Comparison of ENCODE assay signal across 11 cellular contexts in genomic region chr10:91652364-91652763, GRCh38. TPM values are rescaled to one million over a fixed set of nuclear protein-coding genes. Genes with fewer than 3 reads are reported as not detected.
A peak's percentile ranks its signal among the peaks of the same experiment; 100 is the strongest.
DNase-seq lines count a peak whose midpoint lies in the region; ATAC-seq, FAIRE-seq and TF ChIP-seq lines count a peak whose summit lies in the region.
"Had no signal": no experiment of that assay in that cellular context is flagged by ENCODE, and none has a peak within 500 bp of the region (broad histone marks: within the 10 kb centered on the region; RNA-seq: fewer than 3 reads in every experiment).

No MANE protein-coding gene starts in this region.

- 0% methylated on average over 6 of the region's 6 CpGs for WGBS in mammary epithelial cell (ENCODE audit: low coverage, missing lambda C conversion rate)
- WGBS in HepG2 (ENCODE audit: low lambda C conversion rate) = 12% methylated on average over 6 of the region's 6 CpGs

- no peaks in the 10 kb centered on the region for H3K4me1 Mint-ChIP-seq in WTC11
- H3K4me1 Mint-ChIP-seq: activated B cell treated with CpG ODN at 0.5 μM for 24 hours had no signal

- TF ChIP-seq EP300 in HepG2 (IDR thresholded peaks at IDR 0.05; ENCODE audit: low read depth in 2 of 2, low read length in 2 of 2) = no peak; a peak in 1 of 4 replicates
- TF ChIP-seq EP300 in HepG2 (CRISPR knock-in tag; IDR thresholded peaks at IDR 0.05; ENCODE audit: borderline replicate concordance) = no peak

- peak overlapping the region; percentile 52 for H3K9ac ChIP-seq in mammary epithelial cell (ENCODE audit: insufficient read depth, low read length)
- H3K9ac ChIP-seq in HepG2 (ENCODE audit: insufficient read depth, low read depth, low read length) = no peak overlapping the region

- H3K27ac ChIP-seq in mammary epithelial cell (ENCODE audit: insufficient read depth, low read depth, low read length) (peak overlapping the region; percentile 98), HepG2 (ENCODE audit: extremely low read length, insufficient read depth, low read length) (no peak overlapping the region)

- no peak for TF ChIP-seq RAD21 in HepG2 (CRISPR knock-in tag; IDR thresholded peaks at IDR 0.05)

- H3K27me3 Mint-ChIP-seq in WTC11 (ENCODE audit: low read depth) = peaks cover 5% of the 10 kb centered on the region

- H4K20me1 ChIP-seq in mammary epithelial cell (ENCODE audit: insufficient read depth, low read length) (no peaks in the 10 kb centered on the region), HepG2 (ENCODE audit: insufficient read depth, low read length) (no peaks in the 10 kb centered on the region)

- peak; percentile 69 for ATAC-seq in HepG2
- no peak for ATAC-seq in WTC11

- H3K27me3 ChIP-seq in mammary epithelial cell (ENCODE audit: insufficient read depth, low read length) = no peaks in the 10 kb centered on the region
- no peaks in the 10 kb centered on the region for H3K27me3 ChIP-seq in HepG2 (ENCODE audit: control insufficient read depth in 1 of 2, insufficient read depth in 2 of 2, low read length in 2 of 2)

- dilution Hi-C loops in mammary epithelial cell (cut with HindIII; ENCODE audit: low sequenced_read_pairs) = no loop called here

- intact Hi-C loops in mammary epithelial cell (cut with micrococcal nuclease) (loop anchor here (1.0 to 5.0 kb wide), 2 partner anchors 32 to 240 kb away; partner anchors contain the start of gene HECTD2), HepG2 (cut with micrococcal nuclease; ENCODE audit: unreplicated experiment) (no loop called here)

- no peak for TF ChIP-seq POLR2A in HepG2 (IDR thresholded peaks at IDR 0.05; ENCODE audit: insufficient read depth in 1 of 2, low read depth in 2 of 2, low read length in 2 of 2)

- H3K9me3 Mint-ChIP-seq in WTC11 = peaks cover 14% of the 10 kb centered on the region
- H3K9me3 Mint-ChIP-seq: activated B cell treated with CpG ODN at 0.5 μM for 24 hours had no signal

- H2AFZ ChIP-seq in mammary epithelial cell (ENCODE audit: low read depth, low read length) = peak overlapping the region; percentile 25
- H2AFZ ChIP-seq in HepG2 (ENCODE audit: low read length) = no peak overlapping the region

- TF ChIP-seq CTCF in mammary epithelial cell (conservative IDR thresholded peaks at IDR 0.05 in 1 of 2, IDR thresholded peaks at IDR 0.05 in 1 of 2; ENCODE audit: extremely low read depth in 1 of 2, insufficient read depth in 1 of 2, low read depth in 1 of 2, low read length in 2 of 2) (no peak), HepG2 (CRISPR knock-in tag; IDR thresholded peaks at IDR 0.05) (no peak), WTC11 (IDR thresholded peaks at IDR 0.05) (no peak)

- H3K4me1 ChIP-seq in mammary epithelial cell (ENCODE audit: insufficient read depth, low read length) (peaks cover 34% of the 10 kb centered on the region), HepG2 (ENCODE audit: insufficient read depth, low read length) (no peaks in the 10 kb centered on the region)

- H3K36me3 ChIP-seq in mammary epithelial cell (ENCODE audit: insufficient read depth, low read length) (no peaks in the 10 kb centered on the region), HepG2 (replicated peaks in 1 of 2; ENCODE audit: control insufficient read depth in 1 of 2, insufficient read depth in 2 of 2, low read length in 2 of 2) (no peaks in the 10 kb centered on the region)

- H3K4me3 ChIP-seq in mammary epithelial cell (replicated peaks in 1 of 3; ENCODE audit: insufficient read depth in 1 of 3, low read depth in 2 of 3, low read length in 3 of 3) (peak overlapping the region in 1 of 3 experiments; percentile 51), HepG2 (replicated peaks in 1 of 3; ENCODE audit: insufficient read depth in 1 of 3, low read depth in 2 of 3, low read length in 3 of 3) (no peak overlapping the region)

- BruUV-seq in mammary epithelial cell (replicated peaks; lab: Mats Ljungman, UMichigan) (no TSS peak), HepG2 (replicated peaks; lab: Mats Ljungman, UMichigan) (no TSS peak)

- H3K79me2 ChIP-seq in mammary epithelial cell (ENCODE audit: insufficient read depth, low read length) (no peaks in the 10 kb centered on the region), HepG2 (ENCODE audit: insufficient read depth, low read length) (no peaks in the 10 kb centered on the region)

- H3K4me3 Mint-ChIP-seq in WTC11 = no peak overlapping the region
- H3K4me3 Mint-ChIP-seq: activated B cell treated with CpG ODN at 0.5 μM for 24 hours had no signal

- H3K36me3 Mint-ChIP-seq in WTC11 = no peaks in the 10 kb centered on the region

- POLR2A ChIA-PET in HepG2 (lab: Yijun Ruan, JAX) (no interaction called here), WTC11 (lab: Charles Lee) (no interaction called here)

- no peak overlapping the region for H3K27ac Mint-ChIP-seq in WTC11
- H3K27ac Mint-ChIP-seq: activated B cell treated with CpG ODN at 0.5 μM for 24 hours had no signal

- FAIRE-seq in HepG2 (lab: Jason Lieb, UNC) = no peak

- H3K4me2 ChIP-seq in mammary epithelial cell (ENCODE audit: insufficient read depth, low read depth, low read length) (peak overlapping the region; percentile 87), HepG2 (ENCODE audit: low read depth, low read length) (no peak overlapping the region)

- in situ Hi-C loops in mammary epithelial cell (cut with MboI; ENCODE audit: low sequenced_read_pairs in 2 of 2) (loop anchor here in 1 of 2 donors (5.0 kb wide), 1 partner anchor 40 kb away; no protein-coding TSS in a partner anchor), HepG2 (cut with HindIII; ENCODE audit: extremely low pct_ligation_motif_present, low pct_unique_long_range_greater_than_20kb) (no loop called here)

- CTCF ChIA-PET in mammary epithelial cell (lab: Charles Lee; ENCODE audit: low non-redundant PET) = interaction anchor here (1.0 kb wide), 1 partner anchor 9 kb away, joined by 3 read pairs; no protein-coding TSS in a partner anchor
- CTCF ChIA-PET in HepG2 (lab: Yijun Ruan, JAX; ENCODE audit: low intra/inter-chr PET ratio, low total read pairs) = no interaction called here
- CTCF ChIA-PET in WTC11 (lab: Charles Lee) = no interaction called here

- no peaks in the 10 kb centered on the region for H3K9me3 ChIP-seq in mammary epithelial cell (replicated peaks; ENCODE audit: insufficient read depth, low read length)
- H3K9me3 ChIP-seq in HepG2 (ENCODE audit: low read length) = no peaks in the 10 kb centered on the region

- DNase-seq in AG08395 (ENCODE audit: low spot score) = peak; percentile 94
- peak; percentile 97 for DNase-seq in HS-5 (ENCODE audit: low read depth)
- DNase-seq in mammary epithelial cell = peak; percentile 98
- DNase-seq in HepG2 (ENCODE audit: low spot score) = peak; percentile 65
- DNase-seq in WTC11 (ENCODE audit: low spot score) = no peak
- no peak for DNase-seq in pons (ENCODE audit: low spot score)
- no peak for DNase-seq in dermis blood vessel endothelial cell
- DNase-seq in activated naive CD4-positive, alpha-beta T cell treated with anti-CD3 and anti-CD28 coated beads, Interleukin-2, amount 50 U/mL, for 16 hours = no peak
- DNase-seq: activated B cell treated with CpG ODN at 0.5 μM for 24 hours, activated gamma-delta T cell treated with Interleukin-2 at 50 U/mL for 16 hours, KG1 had no signal

TF ChIP-seq in HepG2, 621 proteins besides CTCF, POLR2A, EP300 and RAD21:
- TF ChIP-seq BCL6 (CRISPR knock-in tag; IDR thresholded peaks at IDR 0.05) (peak; percentile 32; the same call in 1 of the 2 replicates), ZNF746 (CRISPR knock-in tag; IDR thresholded peaks at IDR 0.05) (no peak), HMGA1 (CRISPR knock-in tag; conservative IDR thresholded peaks at IDR 0.05) (no peak), FOSL2 (CRISPR knock-in tag; IDR thresholded peaks at IDR 0.05) (peak; percentile 77), ZNF446 (CRISPR knock-in tag; IDR thresholded peaks at IDR 0.05) (no peak)
TF ChIP-seq in HepG2: peak in this region for 2.

TF ChIP-seq in WTC11, 78 proteins besides CTCF, POLR2A, EP300 and RAD21 (continues in another document):
- TF ChIP-seq, protein P1, sequence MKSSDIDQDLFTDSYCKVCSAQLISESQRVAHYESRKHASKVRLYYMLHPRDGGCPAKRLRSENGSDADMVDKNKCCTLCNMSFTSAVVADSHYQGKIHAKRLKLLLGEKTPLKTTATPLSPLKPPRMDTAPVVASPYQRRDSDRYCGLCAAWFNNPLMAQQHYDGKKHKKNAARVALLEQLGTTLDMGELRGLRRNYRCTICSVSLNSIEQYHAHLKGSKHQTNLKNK (CRISPR knock-in tag; IDR thresholded peaks at IDR 0.05) = no peak
- TF ChIP-seq CREM (CRISPR knock-in tag; IDR thresholded peaks at IDR 0.05) (no peak), NFYB (CRISPR knock-in tag; conservative IDR thresholded peaks at IDR 0.05; ENCODE audit: low read depth) (no peak), TEAD4 (CRISPR knock-in tag; IDR thresholded peaks at IDR 0.05) (no peak), NR3C1 (CRISPR knock-in tag; conservative IDR thresholded peaks at IDR 0.05; ENCODE audit: low read depth) (no peak)

RNA-seq across cellular contexts. Expression of gene PPP1R3C, which starts 19.5 kb away (rescaled TPM):
- 10 to 100 TPM in 1 of 2 donors, under 1 TPM in 1; 0.49 to 11.3 TPM for total RNA-seq in mammary epithelial cell
- polyA plus RNA-seq in mammary epithelial cell = 2.7 TPM
- 1.3 TPM for polyA minus RNA-seq in mammary epithelial cell
- total RNA-seq in HepG2 (2016; rRNA removed; fragmentation: Illumina TruSeq; extraction: Trizol) = 14.8 and 18.7 TPM in 2 replicates
- 2.8 and 3.5 TPM in 2 replicates for total RNA-seq in HepG2 (2016; cell fraction: cytosol; rRNA removed; fragmentation: Illumina TruSeq; extraction: Trizol; ENCODE audit: low read depth)
- 13.6 and 18.6 TPM in 2 replicates for total RNA-seq in HepG2 (2016; cell fraction: insoluble cytoplasmic fraction; rRNA removed; fragmentation: Illumina TruSeq; extraction: Trizol)
- 8.0 and 9.5 TPM in 2 replicates for total RNA-seq in HepG2 (2016; cell fraction: membrane; rRNA removed; fragmentation: Illumina TruSeq; extraction: Trizol)
- 7.0 and 7.1 TPM in 2 replicates for total RNA-seq in HepG2 (2016; cell fraction: nucleus; rRNA removed; fragmentation: Illumina TruSeq; extraction: Trizol)
- 11.4 and 13.3 TPM in 2 replicates for polyA plus RNA-seq in HepG2 (2011; rRNA removed)
- 6.3 and 10.7 TPM in 2 replicates for polyA plus RNA-seq in HepG2 (2011; cell fraction: cytosol; rRNA removed)
- 5.5 and 7.0 TPM in 2 replicates for polyA plus RNA-seq in HepG2 (2011; cell fraction: nucleus; rRNA removed)
- 13.0 and 17.4 TPM in 2 replicates for polyA plus RNA-seq in HepG2 (2012)
- 0.78 and 0.98 TPM in 2 replicates for polyA plus RNA-seq in HepG2 (2016; cell fraction: cytosol; fragmentation: Illumina TruSeq; extraction: Trizol; ENCODE audit: low read depth)
- polyA plus RNA-seq in HepG2 (2016; cell fraction: insoluble cytoplasmic fraction; fragmentation: Illumina TruSeq; extraction: Trizol; ENCODE audit: low read depth) = 13.2 and 13.9 TPM in 2 replicates
- polyA plus RNA-seq in HepG2 (2016; cell fraction: membrane; fragmentation: Illumina TruSeq; extraction: Trizol; ENCODE audit: low read depth) = 2.4 and 2.7 TPM in 2 replicates
- polyA plus RNA-seq in HepG2 (2016; cell fraction: nucleus; fragmentation: Illumina TruSeq; extraction: Trizol; ENCODE audit: insufficient read depth, low read depth) = 6.2 and 6.4 TPM in 2 replicates
- polyA minus RNA-seq in HepG2 (2011; rRNA and poly(A)+ RNA removed; ENCODE audit: low replicate concordance) = 13.9 and 20.0 TPM in 2 replicates
- 16.0 and 20.2 TPM in 2 replicates for polyA minus RNA-seq in HepG2 (2011; cell fraction: cytosol; rRNA and poly(A)+ RNA removed)
- 21.6 and 26.9 TPM in 2 replicates for polyA minus RNA-seq in HepG2 (2011; cell fraction: nucleus; rRNA and poly(A)+ RNA removed)
- total RNA-seq in WTC11 (2021) = 1.5 to 3.3 TPM (median 2.8 TPM) in 3 replicates
- 0.51 TPM in 2 replicates for total RNA-seq in dermis blood vessel endothelial cell
- total RNA-seq: activated B cell treated with CpG ODN at 0.5 μM for 24 hours had no signal

Comparison
In these comparisons a context has a peak if more than half of its experiments do, and no peak if none do; other contexts are left out.
1. DNase-seq: peak in AG08395 (single experiment), HS-5 (single experiment), mammary epithelial cell (single experiment) and HepG2 (single experiment); none in WTC11 (single experiment), pons (single experiment), dermis blood vessel endothelial cell (single experiment) and activated naive CD4-positive, alpha-beta T cell treated with anti-CD3 and anti-CD28 coated beads, Interleukin-2, amount 50 U/mL, for 16 hours (single experiment).